In the genomic region with DNA sequence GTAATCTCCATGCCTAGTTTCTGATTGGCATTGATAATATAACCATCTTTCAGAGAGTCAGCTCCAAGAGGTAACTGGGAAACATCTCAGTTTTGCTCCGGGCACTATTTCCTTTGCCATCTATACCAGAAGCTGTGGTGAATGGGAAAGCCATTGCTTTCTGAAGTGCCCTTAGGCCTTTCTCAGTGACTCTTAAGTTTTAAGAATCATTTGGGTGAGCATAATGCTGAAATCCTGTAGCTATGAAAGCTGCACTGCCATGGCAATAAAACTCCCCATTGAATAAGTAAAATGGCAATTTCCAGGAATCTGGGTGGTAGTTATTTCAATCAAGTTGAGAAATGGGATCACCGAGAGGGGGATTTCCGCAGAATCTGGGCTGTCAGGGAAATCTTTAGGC, we compare ENCODE assay signal across 16 cellular contexts. TPM values are rescaled to one million over a fixed set of nuclear protein-coding genes. Genes with fewer than 3 reads are reported as not detected.
DNase-seq lines count a peak whose midpoint lies in the region; ATAC-seq and TF ChIP-seq lines count a peak whose summit lies in the region.
"Had no signal": no experiment of that assay in that cellular context is flagged by ENCODE, and none has a peak within 500 bp of the region (broad histone marks: within the 10 kb centered on the region; RNA-seq: fewer than 3 reads in every experiment).

No MANE protein-coding gene starts in this region.

- H3K27me3 ChIP-seq in Caco-2 (replicated peaks; ENCODE audit: control insufficient read depth, insufficient read depth, low read length) (no peaks in the 10 kb centered on the region), Panc1 (ENCODE audit: control insufficient read depth, insufficient read depth, low read length) (no peaks in the 10 kb centered on the region), fibroblast of lung (ENCODE audit: control insufficient read depth, insufficient read depth, low read length) (no peaks in the 10 kb centered on the region), trophoblast cell (ENCODE audit: insufficient read depth, low read length) (no peaks in the 10 kb centered on the region)
- no peaks in the 10 kb centered on the region for H3K27me3 ChIP-seq in CD4-positive, alpha-beta memory T cell (ENCODE audit: insufficient read depth, low read length)

- TF ChIP-seq POLR2A in GM18505 (IDR thresholded peaks at IDR 0.05; ENCODE audit: borderline replicate concordance, extremely low read depth, insufficient read depth, insufficient read length): no peak

- POLR2A ChIA-PET in Caco-2 (lab: Charles Lee) (no interaction called here), Panc1 (lab: Charles Lee) (no interaction called here)
- POLR2A ChIA-PET in CD4-positive, alpha-beta memory T cell (lab: Charles Lee; ENCODE audit: partially characterized antibody): no interaction called here

- peaks cover 55% of the 10 kb centered on the region for H3K4me1 ChIP-seq in Caco-2
- peaks cover 67% of the 10 kb centered on the region for H3K4me1 ChIP-seq in Panc1 (ENCODE audit: control insufficient read depth, insufficient read depth, low read length)
- H3K4me1 ChIP-seq in fibroblast of lung (ENCODE audit: control insufficient read depth, extremely low read depth, insufficient read depth, low read length): peaks cover 28% of the 10 kb centered on the region
- H3K4me1 ChIP-seq in trophoblast cell (ENCODE audit: control insufficient read depth in 1 of 2, insufficient read depth in 2 of 2, low read length in 2 of 2): peaks cover 19 to 21% of the 10 kb centered on the region in 2 experiments
- H3K4me1 ChIP-seq in CD4-positive, alpha-beta memory T cell (ENCODE audit: insufficient read depth, low read length): no peaks in the 10 kb centered on the region

- H2BK5ac ChIP-seq in trophoblast cell (ENCODE audit: low read depth, low read length, poor library complexity): peak overlapping the region; percentile 72

- H2AFZ ChIP-seq in fibroblast of lung (ENCODE audit: low read length) (no peak overlapping the region), trophoblast cell (ENCODE audit: insufficient read depth, low read length, poor library complexity) (no peak overlapping the region)

- DNase-seq in Caco-2 (no peak), Panc1 (ENCODE audit: low read depth, low spot score) (no peak), fibroblast of lung (ENCODE audit: low read depth in 2 of 2) (no peak), trophoblast cell (peak in 1 of 2 donors; percentile 44), NCI-H2171 treated with DMSO at 0.1 percent for 48 hours (lab: John Stamatoyannopoulos, UW) (no peak)
- no peak for DNase-seq in CD4-positive, alpha-beta memory T cell
- DNase-seq: activated CD4-positive, alpha-beta memory T cell treated with anti-CD3 and anti-CD28 coated beads for 36 hours; effector memory CD4-positive, alpha-beta T cell; immature natural killer cell; MM.1S; NCI-H2171; retina; stimulated activated naive CD4-positive, alpha-beta T cell treated with Interleukin-2 at 50 U/mL for 16 hours had no signal

- H3K14ac ChIP-seq in trophoblast cell (ENCODE audit: low read length): peak overlapping the region; percentile 44

- no peak overlapping the region for H2AK5ac ChIP-seq in trophoblast cell (ENCODE audit: low read length)

- H2BK12ac ChIP-seq in trophoblast cell (ENCODE audit: low read length): peak overlapping the region; percentile 55

- H3K9ac ChIP-seq in fibroblast of lung (ENCODE audit: insufficient read depth, low read length) (no peak overlapping the region), trophoblast cell (ENCODE audit: low read length) (no peak overlapping the region)

- no peaks in the 10 kb centered on the region for H3K36me3 ChIP-seq in Caco-2 (ENCODE audit: control insufficient read depth, insufficient read depth, low read length)
- no peaks in the 10 kb centered on the region for H3K36me3 ChIP-seq in Panc1 (ENCODE audit: control insufficient read depth, insufficient read depth, low read length)
- H3K36me3 ChIP-seq in fibroblast of lung (ENCODE audit: control insufficient read depth, insufficient read depth, low read length): no peaks in the 10 kb centered on the region
- H3K36me3 ChIP-seq in trophoblast cell (ENCODE audit: control insufficient read depth in 1 of 2, insufficient read depth in 2 of 2, low read length in 2 of 2): no peaks in the 10 kb centered on the region
- no peaks in the 10 kb centered on the region for H3K36me3 ChIP-seq in CD4-positive, alpha-beta memory T cell (ENCODE audit: insufficient read depth, low read length)

- peak overlapping the region; percentile 70 for H3K27ac Mint-ChIP-seq in Caco-2 (ENCODE audit: unreplicated experiment)
- no peak overlapping the region for H3K27ac Mint-ChIP-seq in CD4-positive, alpha-beta memory T cell
- H3K27ac Mint-ChIP-seq: activated CD4-positive, alpha-beta memory T cell treated with anti-CD3 and anti-CD28 coated beads for 36 hours; activated T-helper 17 cell treated with anti-CD3 and anti-CD28 coated beads, Interleukin-2, amount 50 U/mL, for 72 hours; immature natural killer cell had no signal

- H3K79me2 ChIP-seq in fibroblast of lung (ENCODE audit: control insufficient read depth, insufficient read depth, low read length) (peaks cover 70% of the 10 kb centered on the region), trophoblast cell (ENCODE audit: control insufficient read depth, insufficient read depth, low read length, poor library complexity) (peaks cover 5% of the 10 kb centered on the region)

- H3K36me3 Mint-ChIP-seq in Caco-2 (ENCODE audit: insufficient read depth, unreplicated experiment): peaks cover 8% of the 10 kb centered on the region
- no peaks in the 10 kb centered on the region for H3K36me3 Mint-ChIP-seq in CD4-positive, alpha-beta memory T cell
- H3K36me3 Mint-ChIP-seq: activated CD4-positive, alpha-beta memory T cell treated with anti-CD3 and anti-CD28 coated beads for 36 hours; immature natural killer cell had no signal

- intact Hi-C loops in Caco-2 (cut with micrococcal nuclease; ENCODE audit: unreplicated experiment): no loop called here
- intact Hi-C loops in Panc1 (cut with micrococcal nuclease; ENCODE audit: unreplicated experiment): no loop called here
- intact Hi-C loops in CD4-positive, alpha-beta memory T cell (cut with micrococcal nuclease): no loop called here

- H3K4me3 ChIP-seq in Caco-2 (ENCODE audit: low read depth, low read length): no peak overlapping the region
- H3K4me3 ChIP-seq in Panc1 (ENCODE audit: low read depth in 2 of 2, low read length in 2 of 2): no peak overlapping the region
- no peak overlapping the region for H3K4me3 ChIP-seq in fibroblast of lung (replicated peaks in 1 of 4; ENCODE audit: control extremely low read depth in 1 of 4, insufficient read depth in 1 of 4, low read depth in 3 of 4, low read length in 4 of 4)
- H3K4me3 ChIP-seq in trophoblast cell (ENCODE audit: low read depth, low read length): no peak overlapping the region
- no peak overlapping the region for H3K4me3 ChIP-seq in CD4-positive, alpha-beta memory T cell (ENCODE audit: low read length in 2 of 2)

- H3K4me2 ChIP-seq in fibroblast of lung (ENCODE audit: extremely low read depth, insufficient read depth, low read length) (peak overlapping the region; percentile 23), trophoblast cell (ENCODE audit: low read length) (peak overlapping the region; percentile 26)

- no peak overlapping the region for H3K4me3 Mint-ChIP-seq in Caco-2 (ENCODE audit: unreplicated experiment)
- no peak overlapping the region for H3K4me3 Mint-ChIP-seq in CD4-positive, alpha-beta memory T cell
- H3K4me3 Mint-ChIP-seq: activated CD4-positive, alpha-beta memory T cell treated with anti-CD3 and anti-CD28 coated beads for 36 hours; activated T-helper 17 cell treated with anti-CD3 and anti-CD28 coated beads, Interleukin-2, amount 50 U/mL, for 72 hours; immature natural killer cell had no signal

- in situ Hi-C loops in Panc1 (cut with HindIII; ENCODE audit: low pct_unique_long_range_greater_than_20kb, low sequenced_read_pairs): no loop called here

- no peaks in the 10 kb centered on the region for H3K9me3 Mint-ChIP-seq in Caco-2 (ENCODE audit: unreplicated experiment)
- no peaks in the 10 kb centered on the region for H3K9me3 Mint-ChIP-seq in CD4-positive, alpha-beta memory T cell
- H3K9me3 Mint-ChIP-seq: activated CD4-positive, alpha-beta memory T cell treated with anti-CD3 and anti-CD28 coated beads for 36 hours; activated T-helper 17 cell treated with anti-CD3 and anti-CD28 coated beads, Interleukin-2, amount 50 U/mL, for 72 hours; immature natural killer cell had no signal

- no peaks in the 10 kb centered on the region for H3K9me3 ChIP-seq in Caco-2
- H3K9me3 ChIP-seq in Panc1 (ENCODE audit: control insufficient read depth, insufficient read depth, low read depth, low read length): no peaks in the 10 kb centered on the region; the same call in 1 of the 2 replicates
- H3K9me3 ChIP-seq in fibroblast of lung (ENCODE audit: control insufficient read depth, insufficient read depth, low read depth, low read length): no peaks in the 10 kb centered on the region
- no peaks in the 10 kb centered on the region for H3K9me3 ChIP-seq in trophoblast cell (ENCODE audit: insufficient read depth, low read depth, low read length)
- H3K9me3 ChIP-seq in CD4-positive, alpha-beta memory T cell (ENCODE audit: control insufficient read depth in 1 of 2, low read length in 2 of 2): no peaks in the 10 kb centered on the region

- no CpG with 5 or more reads among the region's 3 CpGs for WGBS in trophoblast cell (ENCODE audit: extremely low coverage, insufficient coverage, insufficient read length)

- no TSS peak for BruUV-seq in Caco-2 (replicated peaks; lab: Mats Ljungman, UMichigan)
- BruUV-seq in Panc1 (replicated peaks; lab: Mats Ljungman, UMichigan): no TSS peak

- no peaks in the 10 kb centered on the region for H4K20me1 ChIP-seq in fibroblast of lung (ENCODE audit: control insufficient read depth, extremely low read depth, insufficient read depth, low read length)

- H4K12ac ChIP-seq in trophoblast cell (ENCODE audit: low read depth, low read length): no peak overlapping the region

- TF ChIP-seq CTCF in Caco-2 (IDR thresholded peaks at IDR 0.05; ENCODE audit: insufficient read depth in 1 of 2, low read depth in 1 of 2, low read length in 1 of 2, severe bottlenecking in 1 of 2, unreplicated experiment in 1 of 2): no peak
- TF ChIP-seq CTCF in Panc1 (IDR thresholded peaks at IDR 0.05): no peak
- TF ChIP-seq CTCF in fibroblast of lung (conservative IDR thresholded peaks at IDR 0.05 in 1 of 2, IDR thresholded peaks at IDR 0.05 in 1 of 2; ENCODE audit: low read depth in 1 of 2, low read length in 2 of 2): no peak

- H4K8ac ChIP-seq in trophoblast cell (ENCODE audit: low read depth, low read length): no peak overlapping the region

- no peak overlapping the region for H3K18ac ChIP-seq in trophoblast cell (ENCODE audit: low read length)

- H3K4ac ChIP-seq in trophoblast cell (ENCODE audit: low read depth, low read length): no peak overlapping the region

- peak overlapping the region; percentile 29 for H2BK120ac ChIP-seq in trophoblast cell (ENCODE audit: insufficient read depth, low read length, poor library complexity)

- CTCF ChIA-PET in Caco-2 (lab: Charles Lee): interaction anchor here (1.0 kb wide), 1 partner anchor 14 kb away, joined by 3 read pairs; no protein-coding TSS in a partner anchor
- CTCF ChIA-PET in Panc1 (lab: Charles Lee): interaction anchor here (1.3 to 1.5 kb wide), 2 partner anchors 10 to 14 kb away, joined by 3 to 9 read pairs; no protein-coding TSS in a partner anchor
- CTCF ChIA-PET in CD4-positive, alpha-beta memory T cell (lab: Charles Lee; ENCODE audit: partially characterized antibody): no interaction called here

- ATAC-seq in Panc1 (no peak), GM18870 (IDR thresholded peaks at IDR 0.05; ENCODE audit: unreplicated experiment) (no peak), GM18505 (IDR thresholded peaks at IDR 0.05; ENCODE audit: unreplicated experiment) (no peak)
- ATAC-seq: activated T-helper 17 cell treated with anti-CD3 and anti-CD28 coated beads, Interleukin-2, amount 50 U/mL, for 72 hours had no signal

- H4K91ac ChIP-seq in trophoblast cell (ENCODE audit: low read depth, low read length): peak overlapping the region; percentile 61

- no peaks in the 10 kb centered on the region for H3K27me3 Mint-ChIP-seq in Caco-2 (ENCODE audit: insufficient read depth, unreplicated experiment)
- H3K27me3 Mint-ChIP-seq in CD4-positive, alpha-beta memory T cell: no peaks in the 10 kb centered on the region
- H3K27me3 Mint-ChIP-seq: activated CD4-positive, alpha-beta memory T cell treated with anti-CD3 and anti-CD28 coated beads for 36 hours; activated T-helper 17 cell treated with anti-CD3 and anti-CD28 coated beads, Interleukin-2, amount 50 U/mL, for 72 hours had no signal

- peaks cover 21% of the 10 kb centered on the region for H3K4me1 Mint-ChIP-seq in Caco-2 (ENCODE audit: low read depth, unreplicated experiment)
- H3K4me1 Mint-ChIP-seq in CD4-positive, alpha-beta memory T cell: no peaks in the 10 kb centered on the region
- H3K4me1 Mint-ChIP-seq: activated T-helper 17 cell treated with anti-CD3 and anti-CD28 coated beads, Interleukin-2, amount 50 U/mL, for 72 hours; immature natural killer cell had no signal

- H3K79me1 ChIP-seq in trophoblast cell (ENCODE audit: low read length): peaks cover 25% of the 10 kb centered on the region

- H3K23ac ChIP-seq in trophoblast cell (ENCODE audit: low read length): no peak overlapping the region

- H3K27ac ChIP-seq in Panc1 (ENCODE audit: low read length) (peak overlapping the region; percentile 97), fibroblast of lung (ENCODE audit: insufficient read depth, low read length) (peak overlapping the region; percentile 15), trophoblast cell (ENCODE audit: low read depth, low read length) (peak overlapping the region; percentile 93)
- no peak overlapping the region for H3K27ac ChIP-seq in CD4-positive, alpha-beta memory T cell (ENCODE audit: low read depth, low read length)

RNA-seq across cellular contexts. Expression of gene MACF1, which starts 26.9 kb away (rescaled TPM):
- 104 and 114 TPM in 2 replicates for total RNA-seq in Caco-2 (2022)
- 413 TPM for total RNA-seq in Panc1 (2021; ENCODE audit: unreplicated experiment)
- polyA plus RNA-seq in Panc1 (2012; ENCODE audit: insufficient read length): 162 TPM
- 265 and 414 TPM in 2 replicates for total RNA-seq in fibroblast of lung
- 110 and 178 TPM in 2 replicates for polyA plus RNA-seq in fibroblast of lung
- polyA plus RNA-seq in fibroblast of lung (2012): 116 and 225 TPM in 2 replicates
- polyA minus RNA-seq in fibroblast of lung (ENCODE audit: low replicate concordance): 211 and 350 TPM in 2 replicates
- polyA plus RNA-seq in trophoblast cell (2013): 51.7 and 53.8 TPM in 2 replicates
- 100 to 1,000 TPM; 329 to 387 TPM for total RNA-seq in CD4-positive, alpha-beta memory T cell
- 100 to 1,000 TPM in 1 of 2 donors, 1 to 10 TPM in 1; 6.8 to 114 TPM for polyA plus RNA-seq in CD4-positive, alpha-beta memory T cell
